Comparison of ENCODE assay signal across 17 cellular contexts in genomic region chr11:27353593-27354358, GRCh38. TPM values are rescaled to one million over a fixed set of nuclear protein-coding genes. Genes with fewer than 3 reads are reported as not detected.
A peak's percentile ranks its signal among the peaks of the same experiment; 100 is the strongest.
DNase-seq lines count a peak whose midpoint lies in the region; ATAC-seq, FAIRE-seq and TF ChIP-seq lines count a peak whose summit lies in the region.
"Had no signal": no experiment of that assay in that cellular context is flagged by ENCODE, and none has a peak within 500 bp of the region (broad histone marks: within the 10 kb centered on the region; RNA-seq: fewer than 3 reads in every experiment).

No MANE protein-coding gene starts in this region.

- DNase-seq in AG04449 (ENCODE audit: low read depth, low spot score) (peak; percentile 54), GM12878 (ENCODE audit: low read depth, low spot score) (no peak), kidney (no peak), OCI-M1 (lab: John Stamatoyannopoulos, UW) (no peak), iPS-NIHi11 (ENCODE audit: low spot score) (no peak), right atrium auricular region (ENCODE audit: low spot score) (no peak)
- DNase-seq: activated CD8-positive, alpha-beta T cell treated with anti-CD3 and anti-CD28 coated beads, Interleukin-2, amount 10 ng/mL, durations not matched to agents 7 days and 5 days; activated gamma-delta T cell; DND-41; mesendoderm; NCI-H187 treated with DMSO at 0.1 percent for 48 hours; NCI-H82; upper lobe of right lung had no signal

- H3K4me3 ChIP-seq in AG04449 (ENCODE audit: low read depth, low read length) (no peak overlapping the region), GM12878 (no peak overlapping the region), kidney (ENCODE audit: low read length in 2 of 2) (no peak overlapping the region), right atrium auricular region (no peak overlapping the region)
- H3K4me3 ChIP-seq: upper lobe of right lung had no signal

- no peak for FAIRE-seq in GM12878 (lab: Jason Lieb, UNC)
- peak; percentile 29 for FAIRE-seq in kidney (lab: Jason Lieb, UNC)
- FAIRE-seq: TTC549 had no signal

- no peaks in the 10 kb centered on the region for H3K79me2 ChIP-seq in GM12878 (ENCODE audit: control insufficient read depth, insufficient read depth, low read length)

- H3K9me3 ChIP-seq in GM12878 (replicated peaks; ENCODE audit: control insufficient read depth, insufficient read depth, low read length) (no peaks in the 10 kb centered on the region), kidney (ENCODE audit: control insufficient read depth in 1 of 2, low read length in 2 of 2) (no peaks in the 10 kb centered on the region), right atrium auricular region (no peaks in the 10 kb centered on the region)
- H3K9me3 ChIP-seq: upper lobe of right lung had no signal

- ATAC-seq in HG03103 (IDR thresholded peaks at IDR 0.05; ENCODE audit: low read depth, unreplicated experiment) (peak; percentile 28), GM12878 (peak; percentile 51), HG03025 (IDR thresholded peaks at IDR 0.05; ENCODE audit: low FRiP score, unreplicated experiment) (no peak)
- ATAC-seq: activated CD8-positive, alpha-beta T cell treated with anti-CD3 and anti-CD28 coated beads, Interleukin-2, amount 10 ng/mL, durations not matched to agents 7 days and 5 days; upper lobe of right lung had no signal

- POLR2A ChIA-PET in AG04449 (lab: Yijun Ruan, JAX): no interaction called here
- POLR2A ChIA-PET in GM12878 (lab: Charles Lee): no interaction called here

- H3K4me2 ChIP-seq in GM12878 (ENCODE audit: control insufficient read depth, insufficient read depth): no peak overlapping the region
- H3K4me2 ChIP-seq: KMS-11 had no signal

- H3K4me1 ChIP-seq in GM12878 (ENCODE audit: control insufficient read depth, insufficient read depth, low read length) (no peaks in the 10 kb centered on the region), kidney (ENCODE audit: control insufficient read depth in 1 of 2, insufficient read depth in 1 of 2, low read depth in 1 of 2, low read length in 2 of 2) (peaks cover 0 to 4% of the 10 kb centered on the region in 2 donors), right atrium auricular region (peaks cover 0 to 9% of the 10 kb centered on the region in 2 donors)
- H3K4me1 ChIP-seq: upper lobe of right lung had no signal

- SMC1A ChIA-PET in GM12878 (lab: Charles Lee; ENCODE audit: uncharacterized antibody, unreplicated experiment): interaction anchor here (1.4 kb wide), 1 partner anchor 170 kb away, joined by 3 read pairs; no protein-coding TSS in a partner anchor

- in situ Hi-C loops in GM12878 (cut with MboI): no loop called here

- intact Hi-C loops in GM12878 (cut with micrococcal nuclease; ENCODE audit: unreplicated experiment): no loop called here
- intact Hi-C loops in kidney (cut with DNase I): no loop called here

- H4K20me1 ChIP-seq in GM12878 (ENCODE audit: control insufficient read depth, insufficient read depth): no peaks in the 10 kb centered on the region

- H3K27me3 ChIP-seq in GM12878 (replicated peaks in 1 of 2; ENCODE audit: control insufficient read depth in 2 of 2, insufficient read depth in 2 of 2, low read length in 1 of 2) (no peaks in the 10 kb centered on the region), right atrium auricular region (no peaks in the 10 kb centered on the region)
- H3K27me3 ChIP-seq: upper lobe of right lung had no signal

- BruUV-seq in GM12878 (replicated peaks; lab: Mats Ljungman, UMichigan): no TSS peak

- H3K27ac ChIP-seq in GM12878 (ENCODE audit: control insufficient read depth, insufficient read depth): no peak overlapping the region
- H3K27ac ChIP-seq in kidney (ENCODE audit: low read depth in 2 of 2, low read length in 2 of 2): no peak overlapping the region
- H3K27ac ChIP-seq in right atrium auricular region: no peak overlapping the region
- H3K27ac ChIP-seq: KMS-11, upper lobe of right lung had no signal

- H2AFZ ChIP-seq in GM12878 (ENCODE audit: control insufficient read depth, low read depth, low read length): no peak overlapping the region

- H3K36me3 ChIP-seq in GM12878 (ENCODE audit: control insufficient read depth in 2 of 2, insufficient read depth in 2 of 2, low read length in 1 of 2): no peaks in the 10 kb centered on the region; a peak in 1 of 4 replicates
- H3K36me3 ChIP-seq in kidney (ENCODE audit: control insufficient read depth in 1 of 2, insufficient read depth in 2 of 2, low read length in 2 of 2): no peaks in the 10 kb centered on the region
- no peaks in the 10 kb centered on the region for H3K36me3 ChIP-seq in right atrium auricular region
- H3K36me3 ChIP-seq: upper lobe of right lung had no signal

- 97% methylated on average over 2 of the region's 2 CpGs for WGBS in GM12878 (ENCODE audit: insufficient coverage, insufficient replicate concordance, low lambda C conversion rate, missing lambda C conversion rate)

- CTCF ChIA-PET in AG04449 (lab: Yijun Ruan, JAX): no interaction called here
- CTCF ChIA-PET in GM12878 (lab: Yijun Ruan, JAX): no interaction called here

- H3K9ac ChIP-seq in GM12878 (ENCODE audit: control insufficient read depth, insufficient read depth, low read length) (no peak overlapping the region), kidney (ENCODE audit: low read length in 2 of 2) (no peak overlapping the region)
- H3K9ac ChIP-seq: KMS-11 had no signal

- TF ChIP-seq EP300 in GM12878 (IDR thresholded peaks at IDR 0.05; ENCODE audit: borderline replicate concordance in 1 of 2, control insufficient read depth in 1 of 2, low read depth in 2 of 2, low read length in 2 of 2): no peak

- RAD21 ChIA-PET in GM12878 (lab: Charles Lee; ENCODE audit: unreplicated experiment): no interaction called here

- TF ChIP-seq RAD21 in GM12878 (IDR thresholded peaks at IDR 0.05; ENCODE audit: insufficient read depth, low read depth, low read length): no peak

- no peak for TF ChIP-seq CTCF in AG04449 (IDR thresholded peaks at IDR 0.05; ENCODE audit: insufficient read depth, low read length, missing control alignments)
- TF ChIP-seq CTCF in GM12878 (IDR thresholded peaks at IDR 0.05 in 2 of 3, conservative IDR thresholded peaks at IDR 0.05 in 1 of 3; ENCODE audit: control insufficient read depth in 2 of 3, extremely low read depth in 1 of 3, insufficient read depth in 1 of 3, low read depth in 3 of 3, low read length in 3 of 3): no peak
- no peak for TF ChIP-seq CTCF in kidney (IDR thresholded peaks at IDR 0.05; ENCODE audit: borderline replicate concordance, extremely low read depth, insufficient read depth)
- no peak for TF ChIP-seq CTCF in right atrium auricular region (IDR thresholded peaks at IDR 0.05)

- TF ChIP-seq POLR2A in GM12878 (IDR thresholded peaks at IDR 0.05; ENCODE audit: low read depth, low read length): no peak

TF ChIP-seq in GM12878, 131 proteins besides CTCF, POLR2A, EP300 and RAD21 (continues in another document):
- TF ChIP-seq E2F8 (IDR thresholded peaks at IDR 0.05; ENCODE audit: low read depth, partially characterized antibody) (no peak), PAX5 (IDR thresholded peaks at IDR 0.05; ENCODE audit: borderline replicate concordance, low read depth, low read length) (no peak), ZBED1 (IDR thresholded peaks at IDR 0.05; ENCODE audit: borderline replicate concordance) (no peak), PKNOX1 (IDR thresholded peaks at IDR 0.05) (no peak)

RNA-seq across cellular contexts. Expression of gene CCDC34, which starts 9.2 kb away (rescaled TPM):
- 4.4 TPM in 2 replicates for total RNA-seq in GM12878 (2013; cell fraction: nucleolus; rRNA removed)
- total RNA-seq in GM12878 (2014; rRNA removed) (8.0 and 8.9 TPM in 2 replicates), GM12878 (2014; rRNA removed; fragmentation: Illumina TruSeq; extraction: Trizol) (22.3 and 22.9 TPM in 2 replicates), GM12878 (2021) (15.8 and 16.2 TPM in 2 replicates), kidney (5.4 TPM), right atrium auricular region (1 to 10 TPM in 1 of 2 donors, not detected in 1; 2.6 TPM)
- 8.5 TPM for polyA plus RNA-seq in GM12878 (2011; ENCODE audit: low read depth)
- polyA plus RNA-seq in GM12878 (2011; rRNA removed) (10.7 and 16.4 TPM in 2 replicates), GM12878 (2014; fragmentation: Illumina TruSeq; extraction: Trizol) (39.1 and 45.6 TPM in 2 replicates), GM12878 (2014; fragmentation: Nextera tagmentation; extraction: Ambion mirVana) (10 to 100 TPM in 1 of 2 experiments, 1 to 10 TPM in 1; 6.2 to 13.4 TPM), GM12878 (2014; rRNA removed) (12.0 TPM in 2 replicates), GM12878 (2016; fragmentation: Nextera tagmentation; extraction: Ambion mirVana) (10 to 100 TPM; 18.1 to 19.4 TPM), kidney (ENCODE audit: insufficient read depth, low read depth, low replicate concordance) (6.0 TPM)
- polyA plus RNA-seq in GM12878 (2011; cell fraction: cytosol; rRNA removed): 7.0 and 7.6 TPM in 2 replicates
- 4.2 and 5.6 TPM in 2 replicates for polyA plus RNA-seq in GM12878 (2011; cell fraction: nucleus; rRNA removed)
- 13.3 and 13.6 TPM in 2 replicates for polyA plus RNA-seq in GM12878 (2012)
- 2.9 and 3.4 TPM in 2 replicates for polyA minus RNA-seq in GM12878 (2011; rRNA and poly(A)+ RNA removed)
- 2.3 and 4.0 TPM in 2 replicates for polyA minus RNA-seq in GM12878 (2011; cell fraction: cytosol; rRNA and poly(A)+ RNA removed)
- polyA minus RNA-seq in GM12878 (2011; cell fraction: nucleus; rRNA and poly(A)+ RNA removed): 2.2 and 6.7 TPM in 2 replicates
